In genomic region chr5:73330613-73331012, GRCh38 we compare ENCODE assay signal across 11 cellular contexts.
"Had no signal": no experiment of that assay in that cellular context is flagged by ENCODE, and none has a peak within 500 bp of the region (broad histone marks: within the 10 kb centered on the region; RNA-seq: fewer than 3 reads in every experiment).

No MANE protein-coding gene starts in this region.

- H3K9me3 ChIP-seq: HAP-1 had no signal

- H3K4me2 ChIP-seq: GM23338 had no signal

- ATAC-seq: GM23338, HCT116 had no signal

- H3K4me1 ChIP-seq: HAP-1 had no signal

- H3K27ac Mint-ChIP-seq: GM23338, H9, HFFc6 had no signal

- H3K36me3 ChIP-seq: HAP-1 had no signal

- H3K9ac ChIP-seq: GM23248 had no signal

- DNase-seq: GM23248, GOT3, H7, H9, HCEC 1CT, HFFc6 had no signal

- H3K27ac ChIP-seq: GM23248 had no signal

- H2AFZ ChIP-seq: GM23248, GM23338 had no signal

- H3K4me3 Mint-ChIP-seq: GM23338, H9, HFFc6 had no signal

- H3K4me1 Mint-ChIP-seq: GM23338, H9 had no signal

- FAIRE-seq: H1, H54 had no signal

- H3K4me3 ChIP-seq: GM23248, GM23338, HAP-1 had no signal
